In the genomic region with DNA sequence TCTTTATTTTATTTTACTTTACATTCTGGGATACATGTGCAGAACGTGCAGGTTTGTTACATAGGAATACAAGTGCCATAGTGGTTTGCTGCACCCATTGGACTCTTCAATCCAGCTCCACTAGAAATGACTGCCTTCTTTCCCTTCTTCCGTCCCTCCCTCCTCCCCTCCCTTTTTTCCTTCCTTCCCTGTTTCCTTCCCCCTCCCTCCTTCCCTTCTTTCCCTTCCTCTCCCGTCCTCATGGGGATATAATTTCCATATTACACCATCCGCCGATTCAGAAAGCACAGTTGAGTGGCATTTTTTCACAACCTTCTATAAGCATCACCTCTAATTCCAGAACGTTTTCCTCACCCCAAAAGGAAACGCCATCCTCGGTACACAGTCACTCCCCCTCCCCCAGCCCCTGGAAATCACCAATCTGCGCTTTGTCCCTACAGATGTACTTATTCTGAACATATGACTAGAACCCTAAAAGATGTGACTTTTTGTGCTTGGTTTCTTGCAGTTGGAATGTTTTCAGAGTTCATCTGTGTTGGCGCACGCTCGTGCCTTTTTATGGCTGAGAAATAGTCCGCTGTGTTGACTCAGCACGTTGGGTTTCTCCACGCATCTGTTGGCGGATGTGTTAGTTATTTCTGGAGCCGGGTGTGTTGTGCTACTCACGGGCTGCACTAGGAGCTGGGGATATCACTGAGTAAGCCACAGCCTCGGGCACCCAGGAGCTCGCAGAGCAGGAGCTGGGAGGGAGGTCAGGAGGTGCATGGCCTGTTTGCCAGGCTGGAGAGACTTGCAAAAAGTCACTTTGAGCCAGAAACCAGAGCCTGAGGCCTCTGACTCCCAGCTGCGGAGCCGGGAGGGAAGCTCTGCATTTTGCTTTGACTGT, we compare ENCODE assay signal across 9 cellular contexts.
A peak's percentile ranks its signal among the peaks of the same experiment; 100 is the strongest.
DNase-seq lines count a peak whose midpoint lies in the region; ATAC-seq and TF ChIP-seq lines count a peak whose summit lies in the region.
"Had no signal": no experiment of that assay in that cellular context is flagged by ENCODE, and none has a peak within 500 bp of the region (broad histone marks: within the 10 kb centered on the region; RNA-seq: fewer than 3 reads in every experiment).

No MANE protein-coding gene starts in this region.

- intact Hi-C loops in uterus (cut with DNase I; ENCODE audit: low total_unique reads), result no loop called here

- H3K4me3 ChIP-seq in effector memory CD4-positive, alpha-beta T cell (ENCODE audit: insufficient read depth, low read depth, low read length, poor library complexity, severe bottlenecking), result no peak overlapping the region
- H3K4me3 ChIP-seq in mucosa of rectum (ENCODE audit: low read length in 2 of 2) (no peak overlapping the region), uterus (no peak overlapping the region)

- H3K4me1 ChIP-seq in effector memory CD4-positive, alpha-beta T cell (ENCODE audit: control insufficient read depth, insufficient read depth, low read length, poor library complexity, severe bottlenecking), result peaks cover 78% of the 10 kb centered on the region
- peaks cover 17 to 36% of the 10 kb centered on the region in 2 donors for H3K4me1 ChIP-seq in mucosa of rectum (ENCODE audit: control insufficient read depth in 2 of 2, insufficient read depth in 2 of 2, low read length in 2 of 2)
- H3K4me1 ChIP-seq in uterus, result peaks cover 23 to 75% of the 10 kb centered on the region in 2 donors

- peaks cover 25% of the 10 kb centered on the region for H3K36me3 ChIP-seq in effector memory CD4-positive, alpha-beta T cell (ENCODE audit: control insufficient read depth, insufficient read depth, low read length)
- H3K36me3 ChIP-seq in mucosa of rectum (ENCODE audit: control insufficient read depth in 2 of 2, insufficient read depth in 2 of 2, low read length in 2 of 2) (peaks cover 3 to 4% of the 10 kb centered on the region in 2 donors), uterus (no peaks in the 10 kb centered on the region)

- H3K9ac ChIP-seq in mucosa of rectum (ENCODE audit: low read depth in 1 of 2, low read length in 2 of 2), result no peak overlapping the region
- H3K9ac ChIP-seq: KMS-11 had no signal

- POLR2A ChIA-PET in RWPE1 (lab: Yijun Ruan, JAX; ENCODE audit: low non-redundant PET), result no interaction called here

- CTCF ChIA-PET in RWPE1 (lab: Yijun Ruan, JAX), result interaction anchor here (0.5 to 1.0 kb wide), 3 partner anchors 23 to 144 kb away, joined by 3 to 7 read pairs (median 3); no protein-coding TSS in a partner anchor

- H3K27me3 ChIP-seq in effector memory CD4-positive, alpha-beta T cell (replicated peaks; ENCODE audit: control insufficient read depth, insufficient read depth, low read length, poor library complexity, severe bottlenecking), result no peaks in the 10 kb centered on the region
- H3K27me3 ChIP-seq in mucosa of rectum (ENCODE audit: control insufficient read depth in 2 of 2, insufficient read depth in 2 of 2, low read length in 2 of 2) (no peaks in the 10 kb centered on the region), uterus (no peaks in the 10 kb centered on the region)

- TF ChIP-seq CTCF in RWPE1 (conservative IDR thresholded peaks at IDR 0.05; ENCODE audit: low read depth) (no peak), uterus (IDR thresholded peaks at IDR 0.05) (peak in 1 of 4 experiments; percentile 39)

- H3K9me3 ChIP-seq in effector memory CD4-positive, alpha-beta T cell (ENCODE audit: control insufficient read depth, low read length), result no peaks in the 10 kb centered on the region
- H3K9me3 ChIP-seq in mucosa of rectum (ENCODE audit: control insufficient read depth in 2 of 2, low read length in 2 of 2) (no peaks in the 10 kb centered on the region), uterus (no peaks in the 10 kb centered on the region)

- no peak for ATAC-seq in GM21526 (IDR thresholded peaks at IDR 0.05; ENCODE audit: low FRiP score, unreplicated experiment)

- DNase-seq in ELR (ENCODE audit: low read depth) (peak; percentile 99), RWPE1 (ENCODE audit: low spot score) (peak; percentile 96), uterus (peak; percentile 84 to 92), SHP77 treated with DMSO at 0.1 percent for 48 hours (lab: John Stamatoyannopoulos, UW) (no peak)
- DNase-seq in effector memory CD4-positive, alpha-beta T cell, result no peak
- DNase-seq in stimulated activated CD8-positive, alpha-beta memory T cell treated with anti-CD3 and anti-CD28 coated beads, Interleukin-4, amount 100 ng/mL, for 48 hours, result no peak

- peak in 1 of 2 donors; percentile 35 for TF ChIP-seq POLR2A in uterus (IDR thresholded peaks at IDR 0.05)

- H3K27ac ChIP-seq in RWPE1 (peak overlapping the region; percentile 96), mucosa of rectum (ENCODE audit: low read depth in 2 of 2, low read length in 2 of 2) (peak overlapping the region; percentile 56), uterus (peak overlapping the region; percentile 82 to 93)
- H3K27ac ChIP-seq in effector memory CD4-positive, alpha-beta T cell (ENCODE audit: insufficient read depth, low read length, poor library complexity, severe bottlenecking), result peak overlapping the region; percentile 71
- H3K27ac ChIP-seq: KMS-11 had no signal

Comparison
In these comparisons a context has a peak if more than half of its experiments do, and no peak if none do; other contexts are left out.
1. DNase-seq: peak in ELR (single experiment), RWPE1 (single experiment) and uterus (2 of 2); none in effector memory CD4-positive, alpha-beta T cell (0 of 3), SHP77 treated with DMSO at 0.1 percent for 48 hours (single experiment) and stimulated activated CD8-positive, alpha-beta memory T cell treated with anti-CD3 and anti-CD28 coated beads, Interleukin-4, amount 100 ng/mL, for 48 hours (single experiment).
2. Peak in every context shown above with its lines, with median percentiles within 50 percentile points of each other: H3K27ac ChIP-seq.